ENCODE assay signal across 18 cellular contexts in the genomic region with DNA sequence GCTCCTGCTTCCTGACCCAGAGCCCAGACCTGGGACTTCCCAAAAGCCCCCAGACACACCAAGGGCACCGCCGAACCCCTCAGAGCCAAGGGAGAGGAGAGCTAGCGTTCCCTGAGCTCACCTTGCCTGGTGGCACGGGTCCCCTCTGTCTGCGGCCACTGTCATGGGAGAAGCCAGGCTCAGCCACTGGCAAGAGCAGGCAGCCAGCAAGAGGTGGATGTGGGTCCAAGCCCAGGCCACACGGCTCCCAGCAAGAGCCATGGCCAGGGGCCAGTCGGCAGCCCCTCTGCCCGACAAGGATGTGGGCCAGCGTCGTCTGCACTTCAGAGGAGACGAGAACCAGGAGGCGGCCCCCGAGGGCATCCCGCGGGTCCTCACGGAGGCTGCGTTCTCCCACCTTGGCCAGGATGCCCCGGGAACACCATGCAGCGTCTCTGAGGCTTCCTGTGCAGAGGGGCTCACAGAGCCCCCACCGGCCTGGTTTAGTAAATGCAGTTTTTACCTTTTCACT. TPM values are rescaled to one million over a fixed set of nuclear protein-coding genes. Genes with fewer than 3 reads are reported as not detected.
A peak's percentile ranks its signal among the peaks of the same experiment; 100 is the strongest.
DNase-seq lines count a peak whose midpoint lies in the region; ATAC-seq and TF ChIP-seq lines count a peak whose summit lies in the region.
"Had no signal": no experiment of that assay in that cellular context is flagged by ENCODE, and none has a peak within 500 bp of the region (broad histone marks: within the 10 kb centered on the region; RNA-seq: fewer than 3 reads in every experiment).

No MANE protein-coding gene starts in this region.

- H3K27me3 Mint-ChIP-seq in T-helper 17 cell (no peaks in the 10 kb centered on the region), type B pancreatic cell (peaks cover 24% of the 10 kb centered on the region)

- H3K4me3 Mint-ChIP-seq in T-helper 17 cell, result peak overlapping the region; percentile 31
- H3K4me3 Mint-ChIP-seq in type B pancreatic cell, result peak overlapping the region; percentile 77
- H3K4me3 Mint-ChIP-seq: stimulated activated memory B cell treated with anti-CD40 and anti-IgM and Interleukin-4, amounts not matched to agents 10 μg/mL and 1 μg/mL and 100 μg/mL, for 72 hours had no signal

- H3K27me3 ChIP-seq in heart right ventricle, result peaks cover 0 to 3% (median 0%) of the 10 kb centered on the region in 7 donors
- H3K27me3 ChIP-seq in kidney epithelial cell (ENCODE audit: control insufficient read depth, insufficient read depth, low read length), result peaks cover 2% of the 10 kb centered on the region

- H3K4me3 ChIP-seq in heart right ventricle, result no peak overlapping the region
- no peak overlapping the region for H3K4me3 ChIP-seq in kidney epithelial cell (ENCODE audit: low read depth, low read length)
- H3K4me3 ChIP-seq: hepatocyte had no signal

- peaks cover 14 to 39% (median 22%) of the 10 kb centered on the region in 9 donors for H3K4me1 ChIP-seq in heart right ventricle

- WGBS in heart right ventricle, 2 donors, result 81 to 91% methylated on average over 20 of the region's 20 CpGs

- H3K9me3 ChIP-seq in heart right ventricle, result peaks cover 0 to 4% (median 0%) of the 10 kb centered on the region in 11 donors
- no peaks in the 10 kb centered on the region for H3K9me3 ChIP-seq in T-helper 17 cell (ENCODE audit: control insufficient read depth, low read length, poor library complexity, severe bottlenecking)

- H3K4me1 Mint-ChIP-seq in T-helper 17 cell (peaks cover 7% of the 10 kb centered on the region), type B pancreatic cell (ENCODE audit: unreplicated experiment) (no peaks in the 10 kb centered on the region)

- H3K36me3 ChIP-seq in heart right ventricle (peaks cover 0 to 19% (median 4%) of the 10 kb centered on the region in 9 donors), kidney epithelial cell (ENCODE audit: control insufficient read depth, insufficient read depth, low read length) (peaks cover 7% of the 10 kb centered on the region)

- H3K27ac Mint-ChIP-seq in T-helper 17 cell, result no peak overlapping the region
- H3K27ac Mint-ChIP-seq in type B pancreatic cell, result peak overlapping the region; percentile 39
- H3K27ac Mint-ChIP-seq: stimulated activated memory B cell treated with anti-CD40 and anti-IgM and Interleukin-4, amounts not matched to agents 10 μg/mL and 1 μg/mL and 100 μg/mL, for 72 hours had no signal

- peaks cover 1% of the 10 kb centered on the region for H3K9me3 Mint-ChIP-seq in type B pancreatic cell

- ATAC-seq in Right ventricle myocardium superior (ENCODE audit: poor library complexity) (no peak), heart right ventricle (no peak), T-helper 17 cell (no peak), HG02852 (IDR thresholded peaks at IDR 0.05; ENCODE audit: unreplicated experiment) (no peak), HG02678 (IDR thresholded peaks at IDR 0.05; ENCODE audit: unreplicated experiment) (no peak)
- ATAC-seq: stimulated activated memory B cell treated with anti-CD40 and anti-IgM and Interleukin-4, amounts not matched to agents 10 μg/mL and 1 μg/mL and 100 μg/mL, for 72 hours had no signal

- DNase-seq in Right ventricle myocardium superior (peak; percentile 42), heart right ventricle (no peak), T-helper 17 cell (no peak), kidney epithelial cell (ENCODE audit: low read depth) (no peak), type B pancreatic cell (ENCODE audit: extremely low spot score, unreplicated experiment) (no peak)
- no peak for DNase-seq in activated CD4-positive, CD25-positive, alpha-beta regulatory T cell (lab: John Stamatoyannopoulos, UW)
- DNase-seq: activated CD4-positive, alpha-beta T cell treated with anti-CD3 and anti-CD28 coated beads for 4 hours; cerebellar nuclear complex; mesenchymal stem cell; NCI-H1092; NCI-H226; OCI-M1; stimulated activated CD4-positive, alpha-beta T cell treated with anti-CD3 and anti-CD28 coated beads, Interleukin-2, amount 100 ng/mL, for 24 hours had no signal

- H3K27ac ChIP-seq in heart right ventricle, result no peak overlapping the region
- H3K27ac ChIP-seq: hepatocyte had no signal

- intact Hi-C loops in Right ventricle myocardium superior (cut with DNase I) (no loop called here), heart right ventricle (cut with DNase I) (loop anchor here in 2 of 10 donors (2.0 to 5.0 kb wide), 2 partner anchors 76 kb away; no protein-coding TSS in a partner anchor)

- H3K36me3 Mint-ChIP-seq in T-helper 17 cell (ENCODE audit: low read depth) (no peaks in the 10 kb centered on the region), type B pancreatic cell (peaks cover 4% of the 10 kb centered on the region)

- TF ChIP-seq CTCF in heart right ventricle (IDR thresholded peaks at IDR 0.05) (peak in 1 of 9 donors; percentile 6), kidney epithelial cell (IDR thresholded peaks at IDR 0.05; ENCODE audit: insufficient read depth, low read length, poor library complexity, severe bottlenecking) (peak; percentile 15), type B pancreatic cell (conservative IDR thresholded peaks at IDR 0.05) (peak; percentile 38)

RNA-seq across cellular contexts. Expression of gene PPDPF, which starts 2.2 kb away (rescaled TPM):
- 246 TPM for total RNA-seq in Right ventricle myocardium superior
- total RNA-seq in heart right ventricle, result 100 to 1,000 TPM; 186 to 433 (median 269) TPM
- 100 to 1,000 TPM; 261 to 324 TPM for polyA plus RNA-seq in heart right ventricle
- total RNA-seq in T-helper 17 cell, result 100 to 1,000 TPM; 149 to 271 TPM
- 114 and 211 TPM in 2 replicates for total RNA-seq in kidney epithelial cell
- total RNA-seq in type B pancreatic cell (ENCODE audit: low replicate concordance), result 280 and 422 TPM in 2 replicates

RNA-seq across cellular contexts. Expression of gene PTK6, which starts 18.8 kb away (rescaled TPM):
- 0.13 TPM for total RNA-seq in Right ventricle myocardium superior
- under 1 TPM in 2 of 10 donors, not detected in 8; 0.06 to 0.28 TPM for total RNA-seq in heart right ventricle
- polyA plus RNA-seq in heart right ventricle, result under 1 TPM in 1 of 2 donors, not detected in 1; 0.03 TPM
- under 1 TPM; 0.50 to 0.80 TPM for total RNA-seq in T-helper 17 cell
- 0.33 and 0.55 TPM in 2 replicates for total RNA-seq in kidney epithelial cell
- total RNA-seq in type B pancreatic cell (ENCODE audit: low replicate concordance), result 0.12 and 0.21 TPM in 2 replicates
- total RNA-seq: epithelial cell of proximal tubule had no signal

RNA-seq across cellular contexts. Expression of gene EEF1A2, which starts 19.5 kb away (rescaled TPM):
- 1,229 TPM for total RNA-seq in Right ventricle myocardium superior
- total RNA-seq in heart right ventricle, result 1,000 to 10,000 TPM; 1,074 to 1,437 (median 1,307) TPM
- 1,000 to 10,000 TPM in 1 of 2 donors, 100 to 1,000 TPM in 1; 881 to 1,465 TPM for polyA plus RNA-seq in heart right ventricle
- total RNA-seq in T-helper 17 cell, result under 1 TPM; 0.47 to 0.99 TPM
- 14.9 and 18.0 TPM in 2 replicates for total RNA-seq in kidney epithelial cell
- total RNA-seq in type B pancreatic cell (ENCODE audit: low replicate concordance), result 20.5 and 30.2 TPM in 2 replicates

RNA-seq across cellular contexts. Expression of gene SRMS, which starts 29.1 kb away (rescaled TPM):
- total RNA-seq in Right ventricle myocardium superior (not detected), heart right ventricle (not detected), T-helper 17 cell (not detected), kidney epithelial cell (0.48 TPM in 1 of 2 replicates, not detected in the other), type B pancreatic cell (ENCODE audit: low replicate concordance) (not detected in 2 replicates)
- not detected for polyA plus RNA-seq in heart right ventricle
- total RNA-seq: epithelial cell of proximal tubule, hepatocyte had no signal
- polyA plus RNA-seq: hepatocyte had no signal

RNA-seq across cellular contexts. Expression of gene FNDC11, which starts 35.6 kb away (rescaled TPM):
- total RNA-seq in Right ventricle myocardium superior (0.11 TPM), heart right ventricle (under 1 TPM in 4 of 10 donors, not detected in 6; 0.09 to 0.23 (median 0.16) TPM), T-helper 17 cell (under 1 TPM; 0.44 to 0.99 TPM), kidney epithelial cell (0.68 and 1.1 TPM in 2 replicates), type B pancreatic cell (ENCODE audit: low replicate concordance) (0.52 and 1.4 TPM in 2 replicates)
- polyA plus RNA-seq in heart right ventricle, result under 1 TPM; 0.19 to 0.29 TPM

Comparison
In these comparisons a context has a peak if more than half of its experiments do, and no peak if none do; other contexts are left out.
1. RNA of gene EEF1A2, which starts 19.5 kb away (total RNA-seq): 1,074 to 1,437 TPM in heart right ventricle and 1,229 TPM in Right ventricle myocardium superior (single experiment); 20.5 to 30.2 TPM in type B pancreatic cell, 14.9 to 18.0 TPM in kidney epithelial cell and 0.47 to 0.99 TPM in T-helper 17 cell; every median in the first group is over 10 times any median in the second.